ENCODE assay signal across 8 cellular contexts in genomic region chr20:33992145-33992922, GRCh38.
DNase-seq lines count a peak whose midpoint lies in the region; ATAC-seq and TF ChIP-seq lines count a peak whose summit lies in the region.

No MANE protein-coding gene starts in this region.

- TF ChIP-seq CTCF in nephron progenitor cell (IDR thresholded peaks at IDR 0.05), result no peak

- H3K9me3 Mint-ChIP-seq in effector memory CD8-positive, alpha-beta T cell, result no peaks in the 10 kb centered on the region
- H3K9me3 Mint-ChIP-seq in nephron progenitor cell, result no peaks in the 10 kb centered on the region

- H3K4me3 Mint-ChIP-seq in effector memory CD8-positive, alpha-beta T cell, result peak overlapping the region; percentile 92 to 95
- H3K4me3 Mint-ChIP-seq in nephron progenitor cell, result peak overlapping the region; percentile 98

- H3K36me3 ChIP-seq in ES-I3 (ENCODE audit: insufficient read depth, low read length) (no peaks in the 10 kb centered on the region), NT2/D1 (ENCODE audit: insufficient read depth, insufficient read length, low read length) (peaks cover 11% of the 10 kb centered on the region)

- peak overlapping the region; percentile 96 to 98 for H3K27ac Mint-ChIP-seq in effector memory CD8-positive, alpha-beta T cell
- H3K27ac Mint-ChIP-seq in nephron progenitor cell, result peak overlapping the region; percentile 95

- ATAC-seq in effector memory CD8-positive, alpha-beta T cell (replicated peaks), result no peak
- ATAC-seq in GM21423 (IDR thresholded peaks at IDR 0.05; ENCODE audit: unreplicated experiment) (no peak), HG03432 (IDR thresholded peaks at IDR 0.05; ENCODE audit: unreplicated experiment) (no peak)

- H3K9me3 ChIP-seq in ES-I3 (ENCODE audit: control insufficient read depth, insufficient read depth, low read length), result no peaks in the 10 kb centered on the region
- no peaks in the 10 kb centered on the region for H3K9me3 ChIP-seq in NT2/D1 (ENCODE audit: insufficient read depth, low read length)

- DNase-seq in NT2/D1 (ENCODE audit: low read depth, low spot score) (no peak), nephron progenitor cell (no peak), NCI-H1930 (lab: John Stamatoyannopoulos, UW) (no peak)
- DNase-seq in effector memory CD8-positive, alpha-beta T cell, result no peak
- DNase-seq in stimulated activated CD4-positive, alpha-beta T cell treated with anti-CD3 and anti-CD28 coated beads, Interleukin-12 subunit alpha, Interleukin-12 subunit beta, amount 100 ng/mL, for 4 hours, result no peak

- no peaks in the 10 kb centered on the region for H3K27me3 Mint-ChIP-seq in effector memory CD8-positive, alpha-beta T cell
- H3K27me3 Mint-ChIP-seq in nephron progenitor cell (ENCODE audit: low read depth, poor library complexity), result no peaks in the 10 kb centered on the region

- H3K4me1 ChIP-seq in ES-I3 (ENCODE audit: insufficient read depth, low read length) (peaks cover 10% of the 10 kb centered on the region; the same call in 1 of the 2 replicates), NT2/D1 (ENCODE audit: insufficient read depth, insufficient read length) (peaks cover 6% of the 10 kb centered on the region)

- no peaks in the 10 kb centered on the region for H3K27me3 ChIP-seq in NT2/D1 (ENCODE audit: insufficient read depth, insufficient read length)

- peaks cover 25% of the 10 kb centered on the region for H3K36me3 Mint-ChIP-seq in effector memory CD8-positive, alpha-beta T cell (ENCODE audit: insufficient read depth)
- H3K36me3 Mint-ChIP-seq in nephron progenitor cell (ENCODE audit: low read depth), result peaks cover 1% of the 10 kb centered on the region

- H3K4me3 ChIP-seq in NT2/D1 (ENCODE audit: insufficient read length, low read depth), result peak overlapping the region; percentile 66

- H3K4me1 Mint-ChIP-seq in effector memory CD8-positive, alpha-beta T cell (ENCODE audit: low read depth in 2 of 2), result peaks cover 38 to 41% of the 10 kb centered on the region in 2 donors
- peaks cover 44% of the 10 kb centered on the region for H3K4me1 Mint-ChIP-seq in nephron progenitor cell

- H3K9ac ChIP-seq in ES-I3 (ENCODE audit: low read depth, low read length) (peak overlapping the region; percentile 95), NT2/D1 (ENCODE audit: insufficient read length, low read depth) (peak overlapping the region; percentile 79)
